Comparison of ENCODE assay signal across 1 cellular context in genomic region chr11:109586789-109587188, GRCh38.
TF ChIP-seq lines count a peak whose summit lies in the region.

No MANE protein-coding gene starts in this region.

TF ChIP-seq in WTC11, 78 proteins besides CTCF, POLR2A, EP300 and RAD21 (continued from another document):
- TF ChIP-seq, protein P1, sequence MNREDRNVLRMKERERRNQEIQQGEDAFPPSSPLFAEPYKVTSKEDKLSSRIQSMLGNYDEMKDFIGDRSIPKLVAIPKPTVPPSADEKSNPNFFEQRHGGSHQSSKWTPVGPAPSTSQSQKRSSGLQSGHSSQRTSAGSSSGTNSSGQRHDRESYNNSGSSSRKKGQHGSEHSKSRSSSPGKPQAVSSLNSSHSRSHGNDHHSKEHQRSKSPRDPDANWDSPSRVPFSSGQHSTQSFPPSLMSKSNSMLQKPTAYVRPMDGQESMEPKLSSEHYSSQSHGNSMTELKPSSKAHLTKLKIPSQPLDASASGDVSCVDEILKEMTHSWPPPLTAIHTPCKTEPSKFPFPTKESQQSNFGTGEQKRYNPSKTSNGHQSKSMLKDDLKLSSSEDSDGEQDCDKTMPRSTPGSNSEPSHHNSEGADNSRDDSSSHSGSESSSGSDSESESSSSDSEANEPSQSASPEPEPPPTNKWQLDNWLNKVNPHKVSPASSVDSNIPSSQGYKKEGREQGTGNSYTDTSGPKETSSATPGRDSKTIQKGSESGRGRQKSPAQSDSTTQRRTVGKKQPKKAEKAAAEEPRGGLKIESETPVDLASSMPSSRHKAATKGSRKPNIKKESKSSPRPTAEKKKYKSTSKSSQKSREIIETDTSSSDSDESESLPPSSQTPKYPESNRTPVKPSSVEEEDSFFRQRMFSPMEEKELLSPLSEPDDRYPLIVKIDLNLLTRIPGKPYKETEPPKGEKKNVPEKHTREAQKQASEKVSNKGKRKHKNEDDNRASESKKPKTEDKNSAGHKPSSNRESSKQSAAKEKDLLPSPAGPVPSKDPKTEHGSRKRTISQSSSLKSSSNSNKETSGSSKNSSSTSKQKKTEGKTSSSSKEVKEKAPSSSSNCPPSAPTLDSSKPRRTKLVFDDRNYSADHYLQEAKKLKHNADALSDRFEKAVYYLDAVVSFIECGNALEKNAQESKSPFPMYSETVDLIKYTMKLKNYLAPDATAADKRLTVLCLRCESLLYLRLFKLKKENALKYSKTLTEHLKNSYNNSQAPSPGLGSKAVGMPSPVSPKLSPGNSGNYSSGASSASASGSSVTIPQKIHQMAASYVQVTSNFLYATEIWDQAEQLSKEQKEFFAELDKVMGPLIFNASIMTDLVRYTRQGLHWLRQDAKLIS (CRISPR knock-in tag; IDR thresholded peaks at IDR 0.05; ENCODE audit: borderline replicate concordance): no peak
- TF ChIP-seq TEAD1 (CRISPR knock-in tag; IDR thresholded peaks at IDR 0.05) (no peak), PREB (CRISPR knock-in tag; IDR thresholded peaks at IDR 0.05; ENCODE audit: borderline replicate concordance) (no peak), ATF1 (CRISPR knock-in tag; IDR thresholded peaks at IDR 0.05) (no peak), NFYB (CRISPR knock-in tag; conservative IDR thresholded peaks at IDR 0.05; ENCODE audit: low read depth) (no peak), OVOL2 (CRISPR knock-in tag; IDR thresholded peaks at IDR 0.05; ENCODE audit: borderline replicate concordance) (no peak), USF2 (CRISPR knock-in tag; IDR thresholded peaks at IDR 0.05) (no peak), AR (CRISPR knock-in tag; IDR thresholded peaks at IDR 0.05) (no peak)
- TF ChIP-seq, protein P2, sequence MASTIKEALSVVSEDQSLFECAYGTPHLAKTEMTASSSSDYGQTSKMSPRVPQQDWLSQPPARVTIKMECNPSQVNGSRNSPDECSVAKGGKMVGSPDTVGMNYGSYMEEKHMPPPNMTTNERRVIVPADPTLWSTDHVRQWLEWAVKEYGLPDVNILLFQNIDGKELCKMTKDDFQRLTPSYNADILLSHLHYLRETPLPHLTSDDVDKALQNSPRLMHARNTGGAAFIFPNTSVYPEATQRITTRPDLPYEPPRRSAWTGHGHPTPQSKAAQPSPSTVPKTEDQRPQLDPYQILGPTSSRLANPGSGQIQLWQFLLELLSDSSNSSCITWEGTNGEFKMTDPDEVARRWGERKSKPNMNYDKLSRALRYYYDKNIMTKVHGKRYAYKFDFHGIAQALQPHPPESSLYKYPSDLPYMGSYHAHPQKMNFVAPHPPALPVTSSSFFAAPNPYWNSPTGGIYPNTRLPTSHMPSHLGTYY (CRISPR knock-in tag; IDR thresholded peaks at IDR 0.05): no peak
